Comparison of ENCODE assay signal across 8 cellular contexts in the genomic region with DNA sequence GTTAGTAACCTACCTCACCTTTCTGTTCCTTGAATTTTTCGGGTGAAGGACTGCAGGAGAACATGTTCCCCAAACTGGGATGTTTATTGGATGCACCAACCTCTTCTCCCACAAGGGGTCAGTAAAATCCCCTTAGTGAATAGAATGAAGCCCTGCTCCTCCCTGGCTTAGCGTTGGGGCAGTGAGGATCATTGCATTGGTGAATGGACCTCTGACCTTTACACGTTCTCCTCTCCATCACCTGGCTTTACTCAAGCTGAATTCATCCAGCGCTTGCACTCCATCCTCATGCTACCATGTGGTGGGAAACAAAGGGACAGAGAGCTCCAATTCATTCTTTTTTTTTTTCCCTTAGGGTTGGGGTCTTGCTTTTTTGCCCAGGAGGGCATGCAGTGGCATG.
A peak's percentile ranks its signal among the peaks of the same experiment; 100 is the strongest.
DNase-seq lines count a peak whose midpoint lies in the region; ATAC-seq, FAIRE-seq and TF ChIP-seq lines count a peak whose summit lies in the region.

No MANE protein-coding gene starts in this region.

- peak overlapping the region; percentile 62 for H2AFZ ChIP-seq in HepG2 (ENCODE audit: low read length)

- H3K27me3 ChIP-seq in HepG2 (ENCODE audit: control insufficient read depth in 1 of 2, insufficient read depth in 2 of 2, low read length in 2 of 2) (0 out of 5 replicates have a peak, but pooled peaks cover 0 to 1% of the 10 kb centered on the region in 2 experiments), upper lobe of left lung (no peaks in the 10 kb centered on the region)

- DNase-seq in AG10803 (ENCODE audit: low read depth) (peak; percentile 44), GM03348 (ENCODE audit: low spot score) (peak; percentile 79), NCI-H748 treated with DMSO at 0.1 percent for 48 hours (lab: John Stamatoyannopoulos, UW) (peak; percentile 14), choroid plexus epithelial cell (ENCODE audit: low read depth) (peak; percentile 63), HepG2 (ENCODE audit: low spot score) (peak; percentile 56), upper lobe of left lung (no peak), NCI-H510A treated with DMSO at 0.1 percent for 48 hours (lab: John Stamatoyannopoulos, UW) (no peak)

- intact Hi-C loops in HepG2 (cut with micrococcal nuclease; ENCODE audit: unreplicated experiment) = loop anchor here (1.0 to 5.0 kb wide), 2 partner anchors 59 to 665 kb away; no protein-coding TSS in a partner anchor

- no peak for TF ChIP-seq POLR2A in HepG2 (IDR thresholded peaks at IDR 0.05; ENCODE audit: insufficient read depth in 1 of 2, low read depth in 2 of 2, low read length in 2 of 2)
- TF ChIP-seq POLR2A in upper lobe of left lung (IDR thresholded peaks at IDR 0.05) = no peak

- CTCF ChIA-PET in HepG2 (lab: Yijun Ruan, JAX; ENCODE audit: low intra/inter-chr PET ratio, low total read pairs) = interaction anchor here (1.5 to 1.9 kb wide), 2 partner anchors 58 to 665 kb away, joined by 9 to 14 read pairs; no protein-coding TSS in a partner anchor

- peak; percentile 84 for ATAC-seq in HG02759 (IDR thresholded peaks at IDR 0.05; ENCODE audit: unreplicated experiment)
- peak; percentile 85 for ATAC-seq in HepG2
- peak; percentile 52 to 73 for ATAC-seq in upper lobe of left lung (ENCODE audit: low FRiP score in 2 of 2)

- BruUV-seq in HepG2 (replicated peaks; lab: Mats Ljungman, UMichigan) = no TSS peak

- H3K4me1 ChIP-seq in HepG2 (ENCODE audit: insufficient read depth, low read length) (peaks cover 22% of the 10 kb centered on the region), upper lobe of left lung (peaks cover 6 to 16% (median 9%) of the 10 kb centered on the region in 4 donors)

- peak; percentile 88 for FAIRE-seq in HepG2 (lab: Jason Lieb, UNC)

- no peaks in the 10 kb centered on the region for H3K36me3 ChIP-seq in HepG2 (replicated peaks in 1 of 2; ENCODE audit: control insufficient read depth in 1 of 2, insufficient read depth in 2 of 2, low read length in 2 of 2)
- no peaks in the 10 kb centered on the region for H3K36me3 ChIP-seq in upper lobe of left lung

- no peaks in the 10 kb centered on the region for H3K79me2 ChIP-seq in HepG2 (ENCODE audit: insufficient read depth, low read length)

- no peak overlapping the region for H3K27ac ChIP-seq in HepG2 (ENCODE audit: extremely low read length, insufficient read depth, low read length)
- no peak overlapping the region for H3K27ac ChIP-seq in upper lobe of left lung

- H3K9me3 ChIP-seq in HepG2 (ENCODE audit: low read length) (no peaks in the 10 kb centered on the region), upper lobe of left lung (no peaks in the 10 kb centered on the region)

- POLR2A ChIA-PET in HepG2 (lab: Yijun Ruan, JAX) = no interaction called here

- H3K9ac ChIP-seq in HepG2 (ENCODE audit: insufficient read depth, low read depth, low read length) = no peak overlapping the region

- in situ Hi-C loops in HepG2 (cut with HindIII; ENCODE audit: extremely low pct_ligation_motif_present, low pct_unique_long_range_greater_than_20kb) = no loop called here

- H4K20me1 ChIP-seq in HepG2 (ENCODE audit: insufficient read depth, low read length) = no peaks in the 10 kb centered on the region

- TF ChIP-seq CTCF in AG10803 (conservative IDR thresholded peaks at IDR 0.05; ENCODE audit: low read length) (peak; percentile 90), choroid plexus epithelial cell (conservative IDR thresholded peaks at IDR 0.05; ENCODE audit: low read depth, low read length) (peak; percentile 87), HepG2 (CRISPR knock-in tag; IDR thresholded peaks at IDR 0.05) (peak; percentile 81), upper lobe of left lung (IDR thresholded peaks at IDR 0.05) (peak; percentile 38 to 62 (median 55))

- WGBS in HepG2 (ENCODE audit: low lambda C conversion rate) = 2% methylated on average over 4 of the region's 4 CpGs
- 10 to 11% methylated on average over 4 of the region's 4 CpGs for WGBS in upper lobe of left lung, 2 donors

- no peak overlapping the region for H3K4me3 ChIP-seq in AG10803 (ENCODE audit: low read length)
- H3K4me3 ChIP-seq in choroid plexus epithelial cell (ENCODE audit: low read depth, low read length) = no peak overlapping the region
- no peak overlapping the region for H3K4me3 ChIP-seq in HepG2 (replicated peaks in 1 of 3; ENCODE audit: insufficient read depth in 1 of 3, low read depth in 2 of 3, low read length in 3 of 3)
- H3K4me3 ChIP-seq in upper lobe of left lung = no peak overlapping the region

- TF ChIP-seq EP300 in HepG2 (IDR thresholded peaks at IDR 0.05; ENCODE audit: low read depth in 2 of 2, low read length in 2 of 2) (no peak), HepG2 (CRISPR knock-in tag; IDR thresholded peaks at IDR 0.05; ENCODE audit: borderline replicate concordance) (no peak), upper lobe of left lung (IDR thresholded peaks at IDR 0.05) (no peak)

- TF ChIP-seq RAD21 in HepG2 (CRISPR knock-in tag; IDR thresholded peaks at IDR 0.05) = peak; percentile 45

- no peak overlapping the region for H3K4me2 ChIP-seq in HepG2 (ENCODE audit: low read depth, low read length)

TF ChIP-seq in HepG2, 621 proteins besides CTCF, POLR2A, EP300 and RAD21:
- TF ChIP-seq ZNF263 (CRISPR knock-in tag; IDR thresholded peaks at IDR 0.05) (0 out of 2 replicates have a peak, but pooled peaks have one; percentile 33), FOXK1 (CRISPR knock-in tag; IDR thresholded peaks at IDR 0.05; ENCODE audit: borderline replicate concordance, low read depth) (no peak), STAG1 (CRISPR knock-in tag; IDR thresholded peaks at IDR 0.05) (peak; percentile 85), ZBTB38 (CRISPR knock-in tag; IDR thresholded peaks at IDR 0.05) (no peak), HNF4A (CRISPR knock-in tag; IDR thresholded peaks at IDR 0.05) (peak; percentile 38), ZNF337 (CRISPR knock-in tag; IDR thresholded peaks at IDR 0.05; ENCODE audit: borderline replicate concordance, low read depth) (no peak), NR2F6 (IDR thresholded peaks at IDR 0.05) (peak; percentile 66), NR2F6 (CRISPR knock-in tag; IDR thresholded peaks at IDR 0.05) (peak; percentile 62; the same call in 1 of the 2 replicates), NR2C2 (CRISPR knock-in tag; IDR thresholded peaks at IDR 0.05; ENCODE audit: borderline replicate concordance) (peak; percentile 29; the same call in 1 of the 2 replicates), NR2F1 (CRISPR knock-in tag; IDR thresholded peaks at IDR 0.05) (peak; percentile 21 to 26; a peak in 1 of 4 replicates), U2AF1 (optimal IDR thresholded peaks at IDR 0.05; ENCODE audit: low read depth, low read length) (no peak), ZNF451 (CRISPR knock-in tag; IDR thresholded peaks at IDR 0.05) (no peak), SUZ12 (IDR thresholded peaks at IDR 0.05; ENCODE audit: low read depth, low read length) (no peak), SMC3 (IDR thresholded peaks at IDR 0.05; ENCODE audit: low read length) (peak; percentile 75; the same call in 1 of the 2 replicates), HOXA5 (CRISPR knock-in tag; IDR thresholded peaks at IDR 0.05) (0 out of 2 replicates have a peak, but pooled peaks have one; percentile 49)
- TF ChIP-seq, protein P1, sequence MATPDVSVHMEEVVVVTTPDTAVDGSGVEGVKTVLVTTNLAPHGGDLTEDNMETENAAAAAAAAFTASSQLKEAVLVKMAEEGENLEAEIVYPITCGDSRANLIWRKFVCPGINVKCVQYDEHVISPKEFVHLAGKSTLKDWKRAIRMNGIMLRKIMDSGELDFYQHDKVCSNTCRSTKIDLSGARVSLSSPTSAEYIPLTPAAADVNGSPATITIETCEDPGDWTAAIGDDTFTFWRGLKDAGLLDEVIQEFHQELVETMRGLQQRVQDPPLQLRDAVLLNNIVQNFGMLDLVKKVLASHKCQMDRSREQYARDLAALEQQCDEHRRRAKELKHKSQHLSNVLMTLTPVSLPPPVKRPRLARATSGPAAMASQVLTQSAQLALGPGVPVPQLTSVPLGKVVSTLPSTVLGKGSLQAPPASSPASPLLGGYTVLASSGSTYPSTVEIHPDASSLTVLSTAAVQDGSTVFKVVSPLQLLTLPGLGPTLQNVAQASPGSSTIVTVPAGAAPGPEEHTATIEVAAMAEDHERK (CRISPR knock-in tag; IDR thresholded peaks at IDR 0.05; ENCODE audit: low read depth) = no peak
- TF ChIP-seq, protein P2, sequence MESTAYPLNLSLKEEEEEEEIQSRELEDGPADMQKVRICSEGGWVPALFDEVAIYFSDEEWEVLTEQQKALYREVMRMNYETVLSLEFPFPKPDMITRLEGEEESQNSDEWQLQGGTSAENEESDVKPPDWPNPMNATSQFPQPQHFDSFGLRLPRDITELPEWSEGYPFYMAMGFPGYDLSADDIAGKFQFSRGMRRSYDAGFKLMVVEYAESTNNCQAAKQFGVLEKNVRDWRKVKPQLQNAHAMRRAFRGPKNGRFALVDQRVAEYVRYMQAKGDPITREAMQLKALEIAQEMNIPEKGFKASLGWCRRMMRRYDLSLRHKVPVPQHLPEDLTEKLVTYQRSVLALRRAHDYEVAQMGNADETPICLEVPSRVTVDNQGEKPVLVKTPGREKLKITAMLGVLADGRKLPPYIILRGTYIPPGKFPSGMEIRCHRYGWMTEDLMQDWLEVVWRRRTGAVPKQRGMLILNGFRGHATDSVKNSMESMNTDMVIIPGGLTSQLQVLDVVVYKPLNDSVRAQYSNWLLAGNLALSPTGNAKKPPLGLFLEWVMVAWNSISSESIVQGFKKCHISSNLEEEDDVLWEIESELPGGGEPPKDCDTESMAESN (CRISPR knock-in tag; conservative IDR thresholded peaks at IDR 0.05) = no peak

Comparison
In these comparisons a context has a peak if more than half of its experiments do, and no peak if none do; other contexts are left out.
1. DNase-seq: peak in AG10803 (single experiment), GM03348 (single experiment), NCI-H748 treated with DMSO at 0.1 percent for 48 hours (single experiment), choroid plexus epithelial cell (single experiment) and HepG2 (single experiment); none in upper lobe of left lung (0 of 2) and NCI-H510A treated with DMSO at 0.1 percent for 48 hours (single experiment).
2. Peak in every context shown above with its lines, with median percentiles within 50 percentile points of each other: CTCF ChIP-seq and ATAC-seq.